In genomic region chr9:127980706-127981558, GRCh38 we compare ENCODE assay signal across 8 cellular contexts. TPM values are rescaled to one million over a fixed set of nuclear protein-coding genes. Genes with fewer than 3 reads are reported as not detected.
DNase-seq lines count a peak whose midpoint lies in the region; ATAC-seq and TF ChIP-seq lines count a peak whose summit lies in the region.

TSS of gene EEIG1 (minus strand) at chr9:127980989. CDS start at chr9:127980137, 852 bp downstream.

- peak within 1 kb of the TSS; percentile 96 for H3K4me3 Mint-ChIP-seq in T-helper 2 cell treated with Interferon-gamma antibody and Interleukin-4, amounts not matched to agents 5 μg/mL and 100 μg/mL, for 36 hours

- no peaks in the 10 kb centered on the region for H3K9me3 ChIP-seq in right cardiac atrium (ENCODE audit: control insufficient read depth, low read length)
- H3K9me3 ChIP-seq in uterus: no peaks in the 10 kb centered on the region

- H3K27me3 ChIP-seq in right cardiac atrium (ENCODE audit: control insufficient read depth, insufficient read depth) (no peaks in the 10 kb centered on the region), uterus (no peaks in the 10 kb centered on the region)

- DNase-seq in NCI-H2029 treated with DMSO at 0.1 percent for 48 hours (lab: John Stamatoyannopoulos, UW) (peak; percentile 66), anterior cingulate cortex (lab: John Stamatoyannopoulos, UW) (peak; percentile 70 to 98 (median 94)), right cardiac atrium (peak; percentile 96 to 99 (median 98)), putamen (ENCODE audit: low spot score) (peak; percentile 97), uterus (peak; percentile 95 to 97)
- peak; percentile 98 for DNase-seq in T-helper 2 cell treated with Interferon-gamma antibody and Interleukin-4, amounts not matched to agents 5 μg/mL and 100 μg/mL, for 36 hours (ENCODE audit: low spot score)

- TF ChIP-seq POLR2A in GM18505 (IDR thresholded peaks at IDR 0.05; ENCODE audit: borderline replicate concordance, extremely low read depth, insufficient read depth, insufficient read length): peak; percentile 87
- peak; percentile 94 to 97 for TF ChIP-seq POLR2A in uterus (IDR thresholded peaks at IDR 0.05)

- ATAC-seq in GM18505 (IDR thresholded peaks at IDR 0.05; ENCODE audit: unreplicated experiment) (peak; percentile 61), HG02943 (IDR thresholded peaks at IDR 0.05; ENCODE audit: low read depth, unreplicated experiment) (peak; percentile 65), right cardiac atrium (peak; percentile 96)

- intact Hi-C loops in right cardiac atrium (cut with DNase I) (loop anchor here in 2 of 4 donors (5.0 to 10.0 kb wide), 2 partner anchors 39 to 54 kb away; no protein-coding TSS in a partner anchor), uterus (cut with DNase I; ENCODE audit: low total_unique reads) (no loop called here)

- peaks cover 35% of the 10 kb centered on the region for H3K4me1 Mint-ChIP-seq in T-helper 2 cell treated with Interferon-gamma antibody and Interleukin-4, amounts not matched to agents 5 μg/mL and 100 μg/mL, for 36 hours (ENCODE audit: low read depth)

- no peaks in the 10 kb centered on the region for H3K27me3 Mint-ChIP-seq in T-helper 2 cell treated with Interferon-gamma antibody and Interleukin-4, amounts not matched to agents 5 μg/mL and 100 μg/mL, for 36 hours (ENCODE audit: low read depth)

- H3K36me3 ChIP-seq in uterus: no peaks in the 10 kb centered on the region

- WGBS in right cardiac atrium: under 1% methylated on average over 93 of the region's 93 CpGs

- peak in 1 of 4 experiments; percentile 34 for TF ChIP-seq CTCF in uterus (IDR thresholded peaks at IDR 0.05)

- H3K36me3 Mint-ChIP-seq in T-helper 2 cell treated with Interferon-gamma antibody and Interleukin-4, amounts not matched to agents 5 μg/mL and 100 μg/mL, for 36 hours (ENCODE audit: low read depth): peaks cover 39% of the 10 kb centered on the region

- H3K4me3 ChIP-seq in right cardiac atrium (ENCODE audit: low read length) (peak within 1 kb of the TSS; percentile 92), uterus (peak within 1 kb of the TSS; percentile 68 to 75)

- H3K27ac Mint-ChIP-seq in T-helper 2 cell treated with Interferon-gamma antibody and Interleukin-4, amounts not matched to agents 5 μg/mL and 100 μg/mL, for 36 hours: peak within 1 kb of the TSS; percentile 91

- H3K4me1 ChIP-seq in right cardiac atrium (ENCODE audit: control insufficient read depth, insufficient read depth, low read length): peaks cover 17% of the 10 kb centered on the region
- H3K4me1 ChIP-seq in uterus: peaks cover 6 to 17% of the 10 kb centered on the region in 2 donors

- H3K9me3 Mint-ChIP-seq in T-helper 2 cell treated with Interferon-gamma antibody and Interleukin-4, amounts not matched to agents 5 μg/mL and 100 μg/mL, for 36 hours: no peaks in the 10 kb centered on the region

- H3K27ac ChIP-seq in right cardiac atrium (ENCODE audit: low read length) (peak within 1 kb of the TSS; percentile 73), uterus (peak within 1 kb of the TSS; percentile 86 to 92)

RNA-seq across cellular contexts. Expression of gene EEIG1, which starts in this region (rescaled TPM):
- 10 to 100 TPM; 23.1 to 35.1 (median 31.6) TPM for total RNA-seq in right cardiac atrium
- 12.7 TPM for polyA plus RNA-seq in right cardiac atrium
- total RNA-seq in uterus: 100 to 1,000 TPM in 1 of 4 donors, 10 to 100 TPM in 2, 1 to 10 TPM in 1; 5.0 to 140 (median 19.3) TPM

Comparison
In these comparisons a context has a peak if more than half of its experiments do, and no peak if none do; other contexts are left out.
1. Peak in every context shown above with its lines: DNase-seq, ATAC-seq, H3K4me3 ChIP-seq and H3K27ac ChIP-seq.